Comparison of ENCODE assay signal across 9 cellular contexts in the genomic region with DNA sequence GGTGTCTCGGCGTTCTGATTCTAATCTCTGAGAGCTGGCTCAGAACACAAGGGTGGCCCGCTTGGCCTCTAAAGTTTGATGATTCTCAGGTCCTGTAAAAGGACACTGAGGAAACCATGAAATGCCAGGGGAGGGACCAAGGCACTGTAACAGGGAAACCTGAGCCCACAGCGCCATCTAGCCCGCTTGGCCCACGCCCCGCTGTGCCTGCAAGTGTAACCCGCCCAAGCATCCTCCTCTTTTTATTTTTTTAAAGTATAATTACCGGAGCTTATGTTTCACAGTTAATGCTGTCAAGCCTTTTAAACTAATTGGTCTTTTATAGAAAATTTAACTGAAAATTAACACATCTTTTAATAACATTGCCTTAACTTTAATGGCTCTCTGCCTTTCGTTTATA.
DNase-seq lines count a peak whose midpoint lies in the region; ATAC-seq, FAIRE-seq and TF ChIP-seq lines count a peak whose summit lies in the region.
"Had no signal": no experiment of that assay in that cellular context is flagged by ENCODE, and none has a peak within 500 bp of the region (broad histone marks: within the 10 kb centered on the region; RNA-seq: fewer than 3 reads in every experiment).

No MANE protein-coding gene starts in this region.

- no peaks in the 10 kb centered on the region for H4K20me1 ChIP-seq in GM23248 (ENCODE audit: insufficient read depth)

- H3K27me3 ChIP-seq in mesenchymal stem cell (ENCODE audit: control insufficient read depth in 1 of 2, insufficient read depth in 1 of 2, low read length in 2 of 2): no peaks in the 10 kb centered on the region
- no peaks in the 10 kb centered on the region for H3K27me3 ChIP-seq in GM23248 (replicated peaks; ENCODE audit: insufficient read depth)
- H3K27me3 ChIP-seq: SJSA1 had no signal

- no peak for TF ChIP-seq POLR2A in GM12891 (IDR thresholded peaks at IDR 0.05; ENCODE audit: low read depth, low read length)

- WGBS in mesenchymal stem cell: 49% methylated on average over 4 of the region's 10 CpGs
- WGBS in GM23248 (ENCODE audit: low coverage in 1 of 2, low lambda C conversion rate in 2 of 2, missing lambda C conversion rate in 2 of 2), 2 experiments: 91 to 93% methylated on average over 10 of the region's 10 CpGs

- no peak overlapping the region for H3K4ac ChIP-seq in mesenchymal stem cell (ENCODE audit: low read depth in 1 of 2, low read length in 2 of 2)

- H3K14ac ChIP-seq in mesenchymal stem cell (ENCODE audit: low read length in 2 of 2): no peak overlapping the region

- H3K79me1 ChIP-seq in mesenchymal stem cell (replicated peaks; ENCODE audit: low read length, poor library complexity, severe bottlenecking): no peaks in the 10 kb centered on the region

- no peak overlapping the region for H3K4me3 ChIP-seq in mesenchymal stem cell (ENCODE audit: insufficient read depth in 1 of 2, low read depth in 1 of 2, low read length in 2 of 2)
- H3K4me3 ChIP-seq in GM23248: no peak overlapping the region
- H3K4me3 ChIP-seq: SJSA1 had no signal

- H3K9me3 ChIP-seq in mesenchymal stem cell (ENCODE audit: control insufficient read depth, low read length) (no peaks in the 10 kb centered on the region), GM23248 (ENCODE audit: low read depth) (no peaks in the 10 kb centered on the region)
- H3K9me3 ChIP-seq: SJSA1 had no signal

- H2BK12ac ChIP-seq in mesenchymal stem cell (ENCODE audit: low read length in 2 of 2): no peak overlapping the region

- H2AK5ac ChIP-seq in mesenchymal stem cell (ENCODE audit: low read length, severe bottlenecking): no peak overlapping the region

- no peaks in the 10 kb centered on the region for H3K36me3 ChIP-seq in mesenchymal stem cell (ENCODE audit: control insufficient read depth in 1 of 2, insufficient read depth in 2 of 2, low read depth in 1 of 2, low read length in 2 of 2)
- H3K36me3 ChIP-seq in GM23248 (ENCODE audit: low read depth): no peaks in the 10 kb centered on the region
- H3K36me3 ChIP-seq: SJSA1 had no signal

- H3K23ac ChIP-seq in mesenchymal stem cell (ENCODE audit: low read length in 2 of 2): no peak overlapping the region

- DNase-seq in ELF-1 (ENCODE audit: low read depth, low spot score) (peak; percentile 62), Kasumi-1 (lab: John Stamatoyannopoulos, UW) (peak; percentile 42 to 75), astrocyte of the hippocampus (ENCODE audit: low read depth, low spot score) (peak; percentile 51), mesenchymal stem cell (peak; percentile 29), middle frontal gyrus (ENCODE audit: extremely low spot score, low spot score) (no peak), GM12891 (ENCODE audit: insufficient read length, low spot score) (no peak), GM23248 (no peak)

- no peaks in the 10 kb centered on the region for H3K4me1 ChIP-seq in mesenchymal stem cell (ENCODE audit: control insufficient read depth, insufficient read depth, low read depth, low read length)
- H3K4me1 ChIP-seq in GM23248 (ENCODE audit: insufficient read depth): peaks cover 11% of the 10 kb centered on the region
- H3K4me1 ChIP-seq: SJSA1 had no signal

- H4K91ac ChIP-seq in mesenchymal stem cell (ENCODE audit: low read length): no peak overlapping the region

- no peaks in the 10 kb centered on the region for H3K79me2 ChIP-seq in GM23248 (ENCODE audit: insufficient read depth)

- H2BK15ac ChIP-seq in mesenchymal stem cell (ENCODE audit: low read depth, poor library complexity, severe bottlenecking): peak overlapping the region; percentile 23

- in situ Hi-C loops in GM23248 (cut with MboI): no loop called here

- no peaks in the 10 kb centered on the region for H3K9me2 ChIP-seq in GM23248 (ENCODE audit: insufficient read depth)

- no peak overlapping the region for H3K4me2 ChIP-seq in mesenchymal stem cell (ENCODE audit: low read length, poor library complexity, severe bottlenecking)
- no peak overlapping the region for H3K4me2 ChIP-seq in GM23248 (ENCODE audit: unreplicated experiment)

- H2BK5ac ChIP-seq in mesenchymal stem cell (ENCODE audit: low read depth, low read length, poor library complexity, severe bottlenecking): no peak overlapping the region

- peak overlapping the region in 1 of 2 experiments; percentile 54 for H3K18ac ChIP-seq in mesenchymal stem cell (ENCODE audit: low read depth in 1 of 2, low read length in 2 of 2)

- ATAC-seq in GM18870 (IDR thresholded peaks at IDR 0.05; ENCODE audit: unreplicated experiment): no peak

- FAIRE-seq in GM12891 (lab: Jason Lieb, UNC): no peak

- H2AFZ ChIP-seq in mesenchymal stem cell (ENCODE audit: low read depth, low read length) (no peak overlapping the region), GM23248 (no peak overlapping the region)

- H3K9ac ChIP-seq in mesenchymal stem cell (ENCODE audit: low read length) (no peak overlapping the region), GM23248 (no peak overlapping the region)

- no peaks in the 10 kb centered on the region for H3F3A ChIP-seq in GM23248 (ENCODE audit: insufficient read depth)

- H4K8ac ChIP-seq in mesenchymal stem cell (ENCODE audit: low read length): peak overlapping the region; percentile 49

- H2BK120ac ChIP-seq in mesenchymal stem cell (ENCODE audit: low read depth, low read length): no peak overlapping the region

- H3K27ac ChIP-seq in mesenchymal stem cell (ENCODE audit: low read length, poor library complexity, severe bottlenecking) (no peak overlapping the region), GM23248 (no peak overlapping the region)
- H3K27ac ChIP-seq: SJSA1 had no signal

TF ChIP-seq in GM12891, 5 proteins besides CTCF, POLR2A, EP300 and RAD21:
- TF ChIP-seq PAX5 (IDR thresholded peaks at IDR 0.05; ENCODE audit: insufficient read depth, low read length, severe bottlenecking) (no peak), POU2F2 (IDR thresholded peaks at IDR 0.05; ENCODE audit: low read depth, low read length) (no peak), SPI1 (IDR thresholded peaks at IDR 0.05; ENCODE audit: low read depth, low read length) (no peak), TAF1 (IDR thresholded peaks at IDR 0.05; ENCODE audit: low read depth, low read length) (no peak), POLR2AphosphoS5 (IDR thresholded peaks at IDR 0.05; ENCODE audit: low read depth, low read length) (no peak)
TF ChIP-seq in GM12891: peak in this region for 0.

Comparison
In these comparisons a context has a peak if more than half of its experiments do, and no peak if none do; other contexts are left out.
1. DNase-seq: peak in ELF-1 (single experiment), Kasumi-1 (2 of 2), astrocyte of the hippocampus (single experiment) and mesenchymal stem cell (single experiment); none in middle frontal gyrus (single experiment), GM12891 (single experiment) and GM23248 (single experiment).